In the genomic region with DNA sequence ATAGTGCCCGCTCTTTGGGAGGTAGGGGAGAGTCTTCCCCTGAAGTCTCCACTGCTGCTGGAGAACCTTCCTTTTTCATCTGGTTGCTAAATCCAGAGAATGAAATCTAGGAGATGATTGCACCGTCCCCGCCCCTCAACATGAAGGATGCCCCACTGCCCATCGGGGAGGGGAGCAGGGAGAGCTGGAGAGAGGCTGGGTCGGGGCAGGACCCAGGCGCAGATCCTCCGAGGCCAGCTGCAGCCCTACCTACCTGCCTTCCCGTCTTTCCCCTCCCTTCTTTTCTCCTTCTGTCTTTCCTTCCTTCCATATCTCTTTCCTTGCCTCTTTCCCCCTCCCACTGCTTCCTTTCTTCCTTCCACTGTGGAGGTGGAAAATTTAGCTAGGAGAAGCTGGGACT, we compare ENCODE assay signal across 19 cellular contexts. TPM values are rescaled to one million over a fixed set of nuclear protein-coding genes. Genes with fewer than 3 reads are reported as not detected.
A peak's percentile ranks its signal among the peaks of the same experiment; 100 is the strongest.
DNase-seq lines count a peak whose midpoint lies in the region; ATAC-seq and TF ChIP-seq lines count a peak whose summit lies in the region.
"Had no signal": no experiment of that assay in that cellular context is flagged by ENCODE, and none has a peak within 500 bp of the region (broad histone marks: within the 10 kb centered on the region; RNA-seq: fewer than 3 reads in every experiment).

No MANE protein-coding gene starts in this region.

- no peaks in the 10 kb centered on the region for H3K9me2 ChIP-seq in MM.1S (replicated peaks; ENCODE audit: insufficient read depth, low read length)

- intact Hi-C loops in breast epithelium (cut with DNase I; ENCODE audit: low total_unique reads) = loop anchor here (10.0 kb wide), 1 partner anchor 221 kb away; no protein-coding TSS in a partner anchor
- intact Hi-C loops in left lung (cut with DNase I) = no loop called here

- no peak overlapping the region for H3K4me3 ChIP-seq in CD4-positive, CD25-positive, alpha-beta regulatory T cell (ENCODE audit: low read depth, low read length)
- H3K4me3 ChIP-seq in MM.1S (ENCODE audit: low read length) (no peak overlapping the region), breast epithelium (peak overlapping the region in 1 of 3 donors; percentile 35), left lung (no peak overlapping the region)
- H3K4me3 ChIP-seq: esophagus muscularis mucosa, mucosa of descending colon, SK-N-MC had no signal

- no peaks in the 10 kb centered on the region; the same call in 1 of the 2 replicates for H3F3A ChIP-seq in MM.1S (ENCODE audit: insufficient read depth, low read length)

- POLR2A ChIA-PET in naive thymus-derived CD8-positive, alpha-beta T cell (lab: Charles Lee) = interaction anchor here (1.0 to 1.6 kb wide), 2 partner anchors 11 to 20 kb away, joined by 3 to 6 read pairs; no protein-coding TSS in a partner anchor

- H3K4me3 Mint-ChIP-seq in CD4-positive, CD25-positive, alpha-beta regulatory T cell = no peak overlapping the region
- H3K4me3 Mint-ChIP-seq in glutamatergic neuron (ENCODE audit: unreplicated experiment) = peak overlapping the region; percentile 74
- peak overlapping the region in 1 of 10 donors; percentile 41 for H3K4me3 Mint-ChIP-seq in naive thymus-derived CD8-positive, alpha-beta T cell
- H3K4me3 Mint-ChIP-seq: activated CD4-positive, alpha-beta T cell treated with anti-CD3 and anti-CD28 coated beads for 36 hours had no signal

- TF ChIP-seq CTCF in MM.1S (IDR thresholded peaks at IDR 0.05; ENCODE audit: low read length) = no peak
- TF ChIP-seq CTCF in glutamatergic neuron (IDR thresholded peaks at IDR 0.05; ENCODE audit: partially characterized antibody, unreplicated experiment) = no peak
- no peak for TF ChIP-seq CTCF in breast epithelium (IDR thresholded peaks at IDR 0.05)
- TF ChIP-seq CTCF in left lung (IDR thresholded peaks at IDR 0.05) = no peak

- H3K4me1 Mint-ChIP-seq in CD4-positive, CD25-positive, alpha-beta regulatory T cell = peaks cover 0 to 36% (median 17%) of the 10 kb centered on the region in 4 donors
- peaks cover 8% of the 10 kb centered on the region for H3K4me1 Mint-ChIP-seq in glutamatergic neuron (ENCODE audit: low read depth, unreplicated experiment)
- H3K4me1 Mint-ChIP-seq in naive thymus-derived CD8-positive, alpha-beta T cell = peaks cover 16 to 41% (median 33%) of the 10 kb centered on the region in 4 donors

- peaks cover 1% of the 10 kb centered on the region for H3K36me3 ChIP-seq in CD4-positive, CD25-positive, alpha-beta regulatory T cell (ENCODE audit: control insufficient read depth, insufficient read depth, low read length)
- H3K36me3 ChIP-seq in MM.1S (replicated peaks; ENCODE audit: insufficient read depth, low read length) (no peaks in the 10 kb centered on the region), breast epithelium (no peaks in the 10 kb centered on the region), left lung (no peaks in the 10 kb centered on the region)
- H3K36me3 ChIP-seq: esophagus muscularis mucosa had no signal

- no peak for TF ChIP-seq POLR2A in breast epithelium (IDR thresholded peaks at IDR 0.05)

- H3K36me3 Mint-ChIP-seq in CD4-positive, CD25-positive, alpha-beta regulatory T cell = no peaks in the 10 kb centered on the region
- H3K36me3 Mint-ChIP-seq in glutamatergic neuron (ENCODE audit: unreplicated experiment) = no peaks in the 10 kb centered on the region
- H3K36me3 Mint-ChIP-seq in naive thymus-derived CD8-positive, alpha-beta T cell = peaks cover 0 to under 1% (median 0%) of the 10 kb centered on the region in 3 donors

- H3K9me3 Mint-ChIP-seq in CD4-positive, CD25-positive, alpha-beta regulatory T cell = no peaks in the 10 kb centered on the region
- H3K9me3 Mint-ChIP-seq in glutamatergic neuron (ENCODE audit: unreplicated experiment) = peaks cover 2% of the 10 kb centered on the region
- no peaks in the 10 kb centered on the region for H3K9me3 Mint-ChIP-seq in naive thymus-derived CD8-positive, alpha-beta T cell

- no peak overlapping the region for H3K27ac ChIP-seq in CD4-positive, CD25-positive, alpha-beta regulatory T cell (ENCODE audit: insufficient read depth, low read length, poor library complexity, severe bottlenecking)
- no peak overlapping the region for H3K27ac ChIP-seq in MM.1S (ENCODE audit: low read length)
- no peak overlapping the region for H3K27ac ChIP-seq in breast epithelium
- no peak overlapping the region for H3K27ac ChIP-seq in left lung
- H3K27ac ChIP-seq: dorsolateral prefrontal cortex, esophagus muscularis mucosa, parathyroid adenoma, SK-N-MC had no signal

- H3K27me3 ChIP-seq in CD4-positive, CD25-positive, alpha-beta regulatory T cell (ENCODE audit: control insufficient read depth, insufficient read depth, low read length) = peaks cover 2% of the 10 kb centered on the region
- 0 out of 2 replicates have a peak, but pooled peaks cover 5% of the 10 kb centered on the region for H3K27me3 ChIP-seq in MM.1S (replicated peaks; ENCODE audit: insufficient read depth, low read length)
- H3K27me3 ChIP-seq in breast epithelium = no peaks in the 10 kb centered on the region
- peaks cover 0 to 31% of the 10 kb centered on the region in 2 donors for H3K27me3 ChIP-seq in left lung
- H3K27me3 ChIP-seq: dorsolateral prefrontal cortex had no signal

- no peaks in the 10 kb centered on the region for H3K79me2 ChIP-seq in MM.1S (ENCODE audit: low read length)
- H3K79me2 ChIP-seq: parathyroid adenoma had no signal

- no peaks in the 10 kb centered on the region for H3K9me3 ChIP-seq in CD4-positive, CD25-positive, alpha-beta regulatory T cell (ENCODE audit: control insufficient read depth in 2 of 2, low read length in 2 of 2)
- H3K9me3 ChIP-seq in MM.1S (replicated peaks; ENCODE audit: insufficient read depth, low read length) = no peaks in the 10 kb centered on the region
- no peaks in the 10 kb centered on the region for H3K9me3 ChIP-seq in breast epithelium
- H3K9me3 ChIP-seq in left lung = no peaks in the 10 kb centered on the region
- H3K9me3 ChIP-seq: esophagus muscularis mucosa, mucosa of descending colon had no signal

- H3K4me1 ChIP-seq in CD4-positive, CD25-positive, alpha-beta regulatory T cell (ENCODE audit: control insufficient read depth, insufficient read depth, low read length, poor library complexity, severe bottlenecking) = peaks cover 14% of the 10 kb centered on the region
- H3K4me1 ChIP-seq in MM.1S (ENCODE audit: low read length) (0 out of 2 replicates have a peak, but pooled peaks cover 4% of the 10 kb centered on the region), breast epithelium (no peaks in the 10 kb centered on the region), left lung (peaks cover 0 to 16% of the 10 kb centered on the region in 2 donors)
- H3K4me1 ChIP-seq: parathyroid adenoma had no signal

- 0 out of 2 replicates have a peak overlapping the region, but pooled peaks have one; percentile 24 for H2AFZ ChIP-seq in MM.1S (ENCODE audit: low read length)
- H2AFZ ChIP-seq: parathyroid adenoma had no signal

- ATAC-seq in CD4-positive, CD25-positive, alpha-beta regulatory T cell (ENCODE audit: low read depth in 2 of 2) = no peak
- ATAC-seq in naive thymus-derived CD8-positive, alpha-beta T cell = no peak
- no peak for ATAC-seq in left lung
- ATAC-seq: activated CD4-positive, alpha-beta T cell treated with anti-CD3 and anti-CD28 coated beads for 36 hours; mucosa of descending colon; Panc1 had no signal

- no peak overlapping the region for H3K4me2 ChIP-seq in MM.1S (ENCODE audit: low read depth, low read length)

- no peak overlapping the region for H3K9ac ChIP-seq in MM.1S (ENCODE audit: low read length)
- H3K9ac ChIP-seq: parathyroid adenoma had no signal

- H3K27ac Mint-ChIP-seq in CD4-positive, CD25-positive, alpha-beta regulatory T cell = peak overlapping the region in 2 of 3 donors; percentile 29 to 62
- H3K27ac Mint-ChIP-seq in glutamatergic neuron (ENCODE audit: unreplicated experiment) = no peak overlapping the region
- H3K27ac Mint-ChIP-seq in naive thymus-derived CD8-positive, alpha-beta T cell = peak overlapping the region in 6 of 10 donors; percentile 23 to 80 (median 49)
- H3K27ac Mint-ChIP-seq: activated CD4-positive, alpha-beta T cell treated with anti-CD3 and anti-CD28 coated beads for 36 hours had no signal

- H3K27me3 Mint-ChIP-seq in CD4-positive, CD25-positive, alpha-beta regulatory T cell = peaks cover 4% of the 10 kb centered on the region
- H3K27me3 Mint-ChIP-seq in glutamatergic neuron (ENCODE audit: unreplicated experiment) = peaks cover 4% of the 10 kb centered on the region
- no peaks in the 10 kb centered on the region for H3K27me3 Mint-ChIP-seq in naive thymus-derived CD8-positive, alpha-beta T cell
- H3K27me3 Mint-ChIP-seq: activated CD4-positive, alpha-beta T cell treated with anti-CD3 and anti-CD28 coated beads for 36 hours had no signal

- no peaks in the 10 kb centered on the region for H4K20me1 ChIP-seq in MM.1S (ENCODE audit: insufficient read depth, low read length)

- DNase-seq in CD4-positive, CD25-positive, alpha-beta regulatory T cell = no peak
- no peak for DNase-seq in MM.1S
- DNase-seq in glutamatergic neuron = no peak
- DNase-seq in naive thymus-derived CD8-positive, alpha-beta T cell = no peak
- DNase-seq in breast epithelium (ENCODE audit: low spot score in 2 of 2) = no peak
- DNase-seq in NK-92 (lab: John Stamatoyannopoulos, UW; ENCODE audit: unreplicated experiment) = no peak
- DNase-seq in left lung = no peak
- no peak for DNase-seq in GOT3 (lab: John Stamatoyannopoulos, UW)
- DNase-seq: activated CD4-positive, alpha-beta T cell treated with anti-CD3 and anti-CD28 coated beads for 36 hours; dorsolateral prefrontal cortex; mucosa of descending colon; NCI-H2081; small intestine; stimulated activated CD4-positive, alpha-beta T cell treated with anti-CD3 and anti-CD28 coated beads, Interleukin-4, amount 100 ng/mL, for 4 hours; T-helper 9 cell had no signal

RNA-seq across cellular contexts. Expression of a gene that starts 0.8 kb away (rescaled TPM):
- total RNA-seq in CD4-positive, CD25-positive, alpha-beta regulatory T cell = 21.3 TPM
- 10 to 100 TPM; 48.5 to 88.0 (median 69.8) TPM for polyA plus RNA-seq in CD4-positive, CD25-positive, alpha-beta regulatory T cell
- total RNA-seq in glutamatergic neuron (ENCODE audit: unreplicated experiment) (4.8 TPM), breast epithelium (10 to 100 TPM in 2 of 3 donors, under 1 TPM in 1; 0.80 to 49.6 (median 17.0) TPM), left lung (10 to 100 TPM; 16.7 to 32.2 TPM)
- 10 to 100 TPM; 79.1 to 86.8 TPM for total RNA-seq in naive thymus-derived CD8-positive, alpha-beta T cell
- 100 to 1,000 TPM; 103 to 155 (median 148) TPM for polyA plus RNA-seq in naive thymus-derived CD8-positive, alpha-beta T cell

RNA-seq across cellular contexts. Expression of a gene that starts 47.7 kb away (rescaled TPM):
- 21.3 TPM for total RNA-seq in CD4-positive, CD25-positive, alpha-beta regulatory T cell
- 1 to 10 TPM; 1.5 to 3.5 (median 2.8) TPM for polyA plus RNA-seq in CD4-positive, CD25-positive, alpha-beta regulatory T cell
- total RNA-seq in glutamatergic neuron (ENCODE audit: unreplicated experiment) (84.3 TPM), breast epithelium (10 to 100 TPM; 26.5 to 41.9 (median 28.8) TPM), left lung (10 to 100 TPM; 28.2 to 35.6 TPM)
- total RNA-seq in naive thymus-derived CD8-positive, alpha-beta T cell = 10 to 100 TPM; 19.6 to 21.7 TPM
- 1 to 10 TPM; 2.6 to 5.0 (median 2.7) TPM for polyA plus RNA-seq in naive thymus-derived CD8-positive, alpha-beta T cell
